In genomic region chr5:17218353-17219005, GRCh38 we compare ENCODE assay signal across 8 cellular contexts. TPM values are rescaled to one million over a fixed set of nuclear protein-coding genes. Genes with fewer than 3 reads are reported as not detected.
DNase-seq lines count a peak whose midpoint lies in the region; ATAC-seq and TF ChIP-seq lines count a peak whose summit lies in the region.

No MANE protein-coding gene starts in this region.

- peaks cover 23% of the 10 kb centered on the region for H3K36me3 Mint-ChIP-seq in HFFc6 (ENCODE audit: low read depth)
- peaks cover 4% of the 10 kb centered on the region for H3K36me3 Mint-ChIP-seq in mesothelial cell of epicardium
- H3K36me3 Mint-ChIP-seq in Calu3 (ENCODE audit: insufficient read depth, unreplicated experiment), result no peaks in the 10 kb centered on the region

- H3K9me3 Mint-ChIP-seq in HFFc6, result no peaks in the 10 kb centered on the region
- H3K9me3 Mint-ChIP-seq in mesothelial cell of epicardium, result no peaks in the 10 kb centered on the region
- no peaks in the 10 kb centered on the region for H3K9me3 Mint-ChIP-seq in Calu3 (ENCODE audit: low read depth, unreplicated experiment)

- H2AFZ ChIP-seq in OCI-LY3 (ENCODE audit: low read depth, low read length), result no peak overlapping the region

- peak overlapping the region; percentile 98 for H3K4me2 ChIP-seq in OCI-LY3 (ENCODE audit: low read length)

- H3K27me3 ChIP-seq in OCI-LY3 (ENCODE audit: low read depth, low read length) (no peaks in the 10 kb centered on the region), upper lobe of right lung (no peaks in the 10 kb centered on the region)

- H3K4me3 ChIP-seq in OCI-LY3 (ENCODE audit: low read length), result peak overlapping the region; percentile 98
- peak overlapping the region; percentile 60 for H3K4me3 ChIP-seq in upper lobe of right lung

- CTCF ChIA-PET in Calu3 (lab: Charles Lee), result no interaction called here

- H3K4me1 ChIP-seq in OCI-LY3 (ENCODE audit: low read length) (peaks cover 61% of the 10 kb centered on the region), upper lobe of right lung (peaks cover 9% of the 10 kb centered on the region)

- H4K20me1 ChIP-seq in OCI-LY3 (ENCODE audit: insufficient read depth, low read length), result peaks cover 49% of the 10 kb centered on the region

- TF ChIP-seq CTCF in HFFc6 (IDR thresholded peaks at IDR 0.05), result no peak
- TF ChIP-seq CTCF in OCI-LY3 (IDR thresholded peaks at IDR 0.05; ENCODE audit: low read depth, low read length), result no peak
- TF ChIP-seq CTCF in mesothelial cell of epicardium (IDR thresholded peaks at IDR 0.05; ENCODE audit: unreplicated experiment), result no peak
- TF ChIP-seq CTCF in upper lobe of right lung (IDR thresholded peaks at IDR 0.05), result no peak
- TF ChIP-seq CTCF in Calu3 (IDR thresholded peaks at IDR 0.05; ENCODE audit: unreplicated experiment), result no peak

- DNase-seq in NCI-H524 (lab: John Stamatoyannopoulos, UW) (peak; percentile 55 to 74), NCI-H524 treated with DMSO at 0.1 percent for 48 hours (lab: John Stamatoyannopoulos, UW) (no peak), HFFc6 (peak; percentile 44), ecto neural progenitor cell (ENCODE audit: low spot score) (peak; percentile 58), mesothelial cell of epicardium (ENCODE audit: low spot score in 2 of 2, unreplicated experiment in 2 of 2) (peak; percentile 22 to 52), upper lobe of right lung (peak; percentile 72), Calu3 (no peak)

- H3K27me3 Mint-ChIP-seq in HFFc6 (ENCODE audit: insufficient read depth) (no peaks in the 10 kb centered on the region; the same call in none of the 2 replicates), mesothelial cell of epicardium (ENCODE audit: low read depth) (no peaks in the 10 kb centered on the region), Calu3 (ENCODE audit: unreplicated experiment) (peaks cover 30% of the 10 kb centered on the region)

- BruUV-seq in Calu3 (replicated peaks; lab: Mats Ljungman, UMichigan), result no TSS peak

- H3K9ac ChIP-seq in OCI-LY3 (ENCODE audit: low read length), result peak overlapping the region; percentile 91

- peak overlapping the region; percentile 98 for H3K4me3 Mint-ChIP-seq in HFFc6
- H3K4me3 Mint-ChIP-seq in mesothelial cell of epicardium, result peak overlapping the region; percentile 93
- no peak overlapping the region for H3K4me3 Mint-ChIP-seq in Calu3 (ENCODE audit: low read depth, unreplicated experiment)

- no peaks in the 10 kb centered on the region for H3K9me3 ChIP-seq in OCI-LY3 (ENCODE audit: insufficient read depth, low read length)
- no peaks in the 10 kb centered on the region for H3K9me3 ChIP-seq in upper lobe of right lung

- H3K27ac ChIP-seq in OCI-LY3 (ENCODE audit: low read length) (peak overlapping the region; percentile 81), upper lobe of right lung (peak overlapping the region; percentile 70)

- intact Hi-C loops in upper lobe of right lung (cut with DNase I) (loop anchor here (10.0 kb wide), 1 partner anchor 1066 kb away; no protein-coding TSS in a partner anchor), Calu3 (cut with micrococcal nuclease; ENCODE audit: unreplicated experiment) (no loop called here)

- ATAC-seq in upper lobe of right lung, result peak; percentile 34

- peaks cover 61% of the 10 kb centered on the region for H3K79me2 ChIP-seq in OCI-LY3 (ENCODE audit: low read length)

- H3K27ac Mint-ChIP-seq in HFFc6 (peak overlapping the region; percentile 88), mesothelial cell of epicardium (peak overlapping the region; percentile 96), Calu3 (ENCODE audit: unreplicated experiment) (no peak overlapping the region)

- peaks cover 27% of the 10 kb centered on the region for H3K36me3 ChIP-seq in OCI-LY3 (replicated peaks; ENCODE audit: low read depth, low read length)
- H3K36me3 ChIP-seq in upper lobe of right lung, result no peaks in the 10 kb centered on the region

- peaks cover 56% of the 10 kb centered on the region for H3K4me1 Mint-ChIP-seq in HFFc6 (ENCODE audit: low read depth)
- H3K4me1 Mint-ChIP-seq in mesothelial cell of epicardium, result peaks cover 54% of the 10 kb centered on the region
- H3K4me1 Mint-ChIP-seq in Calu3 (ENCODE audit: low read depth, unreplicated experiment), result no peaks in the 10 kb centered on the region

RNA-seq across cellular contexts. Expression of gene BASP1, which starts 1.0 kb away (rescaled TPM):
- total RNA-seq in HFFc6 (2021; fragmentation: NEBNext Ultra II Directional; extraction: Animal tissue kit (Norgen Biotek cat#: 25700)), result 100 to 1,000 TPM; 101 to 158 (median 151) TPM
- total RNA-seq in mesothelial cell of epicardium (137 to 144 TPM (median 140 TPM) in 3 replicates), upper lobe of right lung (31.1 TPM), Calu3 (2022) (not detected in 2 replicates)

Comparison
In these comparisons a context has a peak if more than half of its experiments do, and no peak if none do; other contexts are left out.
1. DNase-seq: peak in NCI-H524 (2 of 2), HFFc6 (single experiment), ecto neural progenitor cell (single experiment), mesothelial cell of epicardium (2 of 2) and upper lobe of right lung (single experiment); none in NCI-H524 treated with DMSO at 0.1 percent for 48 hours (single experiment) and Calu3 (single experiment).
2. RNA of gene BASP1, which starts 1.0 kb away (total RNA-seq): 101 to 158 TPM in HFFc6, 137 to 144 TPM in mesothelial cell of epicardium and 31.1 TPM in upper lobe of right lung (single experiment); not detected in Calu3; every median in the first group is over 10 times any median in the second.